In the genomic region with DNA sequence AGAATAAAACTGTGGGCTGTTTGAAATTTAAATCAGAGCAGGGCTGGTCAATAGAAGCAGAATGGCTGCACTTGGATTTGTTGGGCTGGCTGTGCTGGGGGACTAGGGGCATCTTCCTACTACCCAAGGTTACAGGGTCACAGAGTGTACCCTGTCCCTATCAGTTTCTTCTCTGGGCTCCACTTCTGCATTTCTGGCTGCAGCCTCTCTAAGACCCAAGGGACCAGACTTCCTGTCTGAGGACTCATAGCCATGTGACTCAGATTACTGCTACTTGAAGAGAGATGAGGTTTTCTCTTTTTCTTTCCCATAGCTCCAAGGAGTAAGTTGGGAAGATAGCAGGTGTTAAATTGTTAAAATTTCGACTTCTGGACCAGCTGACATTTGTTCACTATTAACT, we compare ENCODE assay signal across 9 cellular contexts.
DNase-seq lines count a peak whose midpoint lies in the region; ATAC-seq and TF ChIP-seq lines count a peak whose summit lies in the region.
"Had no signal": no experiment of that assay in that cellular context is flagged by ENCODE, and none has a peak within 500 bp of the region (broad histone marks: within the 10 kb centered on the region; RNA-seq: fewer than 3 reads in every experiment).

No MANE protein-coding gene starts in this region.

- TF ChIP-seq CTCF in NB4 (IDR thresholded peaks at IDR 0.05; ENCODE audit: low read depth, low read length) = no peak
- TF ChIP-seq CTCF in neural crest cell (conservative IDR thresholded peaks at IDR 0.05) = no peak

- H3K4me3 Mint-ChIP-seq in neural crest cell = no peak overlapping the region
- no peak overlapping the region for H3K4me3 Mint-ChIP-seq in activated T-helper 2 cell treated with anti-CD3 and anti-CD28 coated beads, Interferon-gamma antibody, Interleukin-2, Interleukin-4, amounts not matched to agents 10 μg/mL and 5 μg/mL and 100 μg/mL, durations not matched to agents 14 hours and 24 hours and 36 hours (ENCODE audit: low read depth)

- no peak for TF ChIP-seq POLR2A in NB4 (IDR thresholded peaks at IDR 0.05; ENCODE audit: extremely low read depth, insufficient read length)

- H3K4me3 ChIP-seq in NB4 (ENCODE audit: low read depth, low read length) = no peak overlapping the region

- DNase-seq in NB4 (ENCODE audit: low read depth) (peak; percentile 85), neural crest cell (ENCODE audit: low read depth, low spot score) (no peak), NCI-H446 (lab: John Stamatoyannopoulos, UW) (no peak)
- no peak for DNase-seq in activated T-helper 2 cell treated with anti-CD3 and anti-CD28 coated beads, Interferon-gamma antibody, Interleukin-2, Interleukin-4, amounts not matched to agents 10 μg/mL and 5 μg/mL and 100 μg/mL, durations not matched to agents 14 hours and 24 hours and 36 hours (ENCODE audit: low spot score)
- no peak for DNase-seq in activated T-cell treated with anti-CD3 and anti-CD28 coated beads, Interleukin-2, amount 50 U/mL, for 48 hours
- DNase-seq: NCI-H2227 treated with DMSO at 0.1 percent for 48 hours had no signal

- intact Hi-C loops in activated T-helper 2 cell treated with anti-CD3 and anti-CD28 coated beads, Interferon-gamma antibody, Interleukin-2, Interleukin-4, amounts not matched to agents 10 μg/mL and 5 μg/mL and 100 μg/mL, durations not matched to agents 14 hours and 24 hours and 36 hours (cut with micrococcal nuclease) = no loop called here

- H3K4me1 Mint-ChIP-seq in neural crest cell = no peaks in the 10 kb centered on the region
- H3K4me1 Mint-ChIP-seq in activated T-helper 2 cell treated with anti-CD3 and anti-CD28 coated beads, Interferon-gamma antibody, Interleukin-2, Interleukin-4, amounts not matched to agents 10 μg/mL and 5 μg/mL and 100 μg/mL, durations not matched to agents 14 hours and 24 hours and 36 hours (ENCODE audit: low read depth) = no peaks in the 10 kb centered on the region

- no peaks in the 10 kb centered on the region for H3K27me3 Mint-ChIP-seq in neural crest cell (ENCODE audit: low read depth)
- H3K27me3 Mint-ChIP-seq in activated T-helper 2 cell treated with anti-CD3 and anti-CD28 coated beads, Interferon-gamma antibody, Interleukin-2, Interleukin-4, amounts not matched to agents 10 μg/mL and 5 μg/mL and 100 μg/mL, durations not matched to agents 14 hours and 24 hours and 36 hours (ENCODE audit: low read depth) = no peaks in the 10 kb centered on the region

- peak overlapping the region; percentile 29 for H3K27ac Mint-ChIP-seq in neural crest cell (ENCODE audit: unreplicated experiment)
- H3K27ac Mint-ChIP-seq in activated T-helper 2 cell treated with anti-CD3 and anti-CD28 coated beads, Interferon-gamma antibody, Interleukin-2, Interleukin-4, amounts not matched to agents 10 μg/mL and 5 μg/mL and 100 μg/mL, durations not matched to agents 14 hours and 24 hours and 36 hours = no peak overlapping the region

- ATAC-seq in GM18909 (IDR thresholded peaks at IDR 0.05; ENCODE audit: poor library complexity, unreplicated experiment) (peak; percentile 98), HG02763 (IDR thresholded peaks at IDR 0.05; ENCODE audit: unreplicated experiment) (peak; percentile 89), GM21717 (IDR thresholded peaks at IDR 0.05; ENCODE audit: unreplicated experiment) (no peak)

- no peaks in the 10 kb centered on the region for H3K36me3 Mint-ChIP-seq in neural crest cell (ENCODE audit: low read depth)
- no peaks in the 10 kb centered on the region for H3K36me3 Mint-ChIP-seq in activated T-helper 2 cell treated with anti-CD3 and anti-CD28 coated beads, Interferon-gamma antibody, Interleukin-2, Interleukin-4, amounts not matched to agents 10 μg/mL and 5 μg/mL and 100 μg/mL, durations not matched to agents 14 hours and 24 hours and 36 hours (ENCODE audit: low read depth)

- no peaks in the 10 kb centered on the region for H3K9me3 Mint-ChIP-seq in neural crest cell
- H3K9me3 Mint-ChIP-seq in activated T-helper 2 cell treated with anti-CD3 and anti-CD28 coated beads, Interferon-gamma antibody, Interleukin-2, Interleukin-4, amounts not matched to agents 10 μg/mL and 5 μg/mL and 100 μg/mL, durations not matched to agents 14 hours and 24 hours and 36 hours = no peaks in the 10 kb centered on the region
